32 cellular contexts compared by ENCODE assay signal in the genomic region with DNA sequence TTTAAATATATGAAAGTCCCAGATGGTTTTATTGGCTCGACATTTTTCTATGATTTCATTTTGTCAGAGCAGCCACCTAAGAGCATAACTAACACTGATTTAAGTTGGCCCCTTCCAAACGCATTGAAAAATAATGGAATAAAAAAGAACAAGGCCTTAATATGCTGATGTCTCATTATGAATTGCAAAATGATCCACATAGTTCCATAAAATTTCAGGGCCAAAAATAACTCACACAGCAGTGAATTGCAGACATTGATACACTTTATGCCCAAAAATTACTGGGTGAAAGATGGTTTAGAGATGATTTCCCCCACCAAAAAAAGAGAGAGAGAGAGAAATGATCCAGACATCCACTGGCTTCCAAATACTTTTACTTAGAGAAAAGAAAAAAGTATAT.
"Had no signal": no experiment of that assay in that cellular context is flagged by ENCODE, and none has a peak within 500 bp of the region (broad histone marks: within the 10 kb centered on the region; RNA-seq: fewer than 3 reads in every experiment).

No MANE protein-coding gene starts in this region.

- H3K9me3 Mint-ChIP-seq: activated B cell treated with CpG ODN at 0.5 μM for 24 hours; activated CD8-positive, alpha-beta T cell treated with anti-CD3 and anti-CD28 coated beads for 36 hours; activated T-cell treated with anti-CD3 and anti-CD28 coated beads, Interleukin-2, amount 50 U/mL, for 4 hours; T-helper 1 cell treated with Interleukin-12 subunit alpha and Interleukin-12 subunit beta and Interleukin-4 antibody, amounts not matched to agents 30 μg/mL and 1 μg/mL, for 36 hours had no signal

- H3K4me3 ChIP-seq: adrenal gland, body of pancreas, esophagus muscularis mucosa, gastrocnemius medialis, heart left ventricle had no signal

- H3K9me3 ChIP-seq: adrenal gland, body of pancreas, esophagus muscularis mucosa, gastrocnemius medialis, heart left ventricle had no signal

- DNase-seq: activated B cell treated with CpG ODN at 0.5 μM for 24 hours; activated CD4-positive, alpha-beta T cell treated with anti-CD3 and anti-CD28 coated beads for 48 hours; activated CD4-positive, alpha-beta T cell treated with anti-CD3 and anti-CD28 coated beads, Interleukin-2, amount 50 U/mL, for 1 hour; activated CD4-positive, alpha-beta T cell treated with anti-CD3 and anti-CD28 coated beads, Interleukin-2, amount 50 U/mL, for 48 hours; activated CD8-positive, alpha-beta memory T cell treated with anti-CD3 and anti-CD28 coated beads for 24 hours; activated CD8-positive, alpha-beta T cell treated with anti-CD3 and anti-CD28 coated beads for 36 hours; activated effector memory CD4-positive, alpha-beta T cell treated with Interleukin-2 at 50 U/mL for 16 hours; activated gamma-delta T cell treated with Interleukin-2 at 50 U/mL for 16 hours; activated naive CD4-positive, alpha-beta T cell treated with anti-CD3 and anti-CD28 coated beads, Interleukin-2, amount 50 U/mL, for 16 hours; activated naive CD4-positive, alpha-beta T cell treated with Interleukin-2 at 50 U/mL for 16 hours; activated T-cell treated with anti-CD3 and anti-CD28 coated beads, Interleukin-2, amount 50 U/mL, for 4 hours; adrenal gland; amygdala; aorta; body of pancreas; caudate nucleus; cortex of kidney; dermis blood vessel endothelial cell; effector CD4-positive, alpha-beta T cell; effector memory CD8-positive, alpha-beta T cell; erythroblast; foreskin keratinocyte; gastrocnemius medialis; glutamatergic neuron; heart left ventricle; T-helper 9 cell; WERI-Rb-1 had no signal

- H3K4me3 Mint-ChIP-seq: activated B cell treated with CpG ODN at 0.5 μM for 24 hours; activated CD8-positive, alpha-beta T cell treated with anti-CD3 and anti-CD28 coated beads for 36 hours; activated naive CD8-positive, alpha-beta T cell; activated T-cell treated with anti-CD3 and anti-CD28 coated beads, Interleukin-2, amount 50 U/mL, for 4 hours; activated T-helper 17 cell treated with anti-CD3 and anti-CD28 coated beads, Interleukin-2, amount 50 U/mL, for 72 hours; effector memory CD8-positive, alpha-beta T cell; T-helper 1 cell treated with Interleukin-12 subunit alpha and Interleukin-12 subunit beta and Interleukin-4 antibody, amounts not matched to agents 30 μg/mL and 1 μg/mL, for 36 hours had no signal

- H3K36me3 Mint-ChIP-seq: activated naive CD8-positive, alpha-beta T cell had no signal

- ATAC-seq: activated CD4-positive, CD25-positive, alpha-beta regulatory T cell treated with anti-CD3 and anti-CD28 coated beads, Interleukin-2, amount 50 U/mL, for 24 hours; activated CD8-positive, alpha-beta T cell treated with anti-CD3 and anti-CD28 coated beads for 36 hours; activated T-cell treated with anti-CD3 and anti-CD28 coated beads, Interleukin-2, amount 50 U/mL, for 4 hours; activated T-helper 17 cell treated with anti-CD3 and anti-CD28 coated beads, Interleukin-2, amount 50 U/mL, for 72 hours; body of pancreas; effector memory CD8-positive, alpha-beta T cell; foreskin keratinocyte; gastrocnemius medialis; heart left ventricle had no signal

- H3K4me1 ChIP-seq: adrenal gland, body of pancreas, gastrocnemius medialis had no signal

- H3K27me3 ChIP-seq: adrenal gland, body of pancreas, esophagus muscularis mucosa, foreskin keratinocyte, gastrocnemius medialis, heart left ventricle had no signal

- H3K27me3 Mint-ChIP-seq: activated B cell treated with CpG ODN at 0.5 μM for 24 hours; activated CD8-positive, alpha-beta T cell treated with anti-CD3 and anti-CD28 coated beads for 36 hours; activated naive CD8-positive, alpha-beta T cell; activated T-helper 17 cell treated with anti-CD3 and anti-CD28 coated beads, Interleukin-2, amount 50 U/mL, for 72 hours; effector memory CD8-positive, alpha-beta T cell had no signal

- H3K4me1 Mint-ChIP-seq: activated B cell treated with CpG ODN at 0.5 μM for 24 hours; activated T-helper 17 cell treated with anti-CD3 and anti-CD28 coated beads, Interleukin-2, amount 50 U/mL, for 72 hours had no signal

- H3K36me3 ChIP-seq: adrenal gland, esophagus muscularis mucosa, gastrocnemius medialis, heart left ventricle, WERI-Rb-1 had no signal

- H3K27ac Mint-ChIP-seq: activated B cell treated with CpG ODN at 0.5 μM for 24 hours; activated CD8-positive, alpha-beta T cell treated with anti-CD3 and anti-CD28 coated beads for 36 hours; activated naive CD8-positive, alpha-beta T cell; activated T-helper 17 cell treated with anti-CD3 and anti-CD28 coated beads, Interleukin-2, amount 50 U/mL, for 72 hours; effector memory CD8-positive, alpha-beta T cell; T-helper 1 cell treated with Interleukin-12 subunit alpha and Interleukin-12 subunit beta and Interleukin-4 antibody, amounts not matched to agents 30 μg/mL and 1 μg/mL, for 36 hours had no signal

- H3K27ac ChIP-seq: adrenal gland, body of pancreas, esophagus muscularis mucosa, foreskin keratinocyte, gastrocnemius medialis, heart left ventricle, WERI-Rb-1 had no signal
